8 cellular contexts compared by ENCODE assay signal in genomic region chr6:24775520-24776058, GRCh38. TPM values are rescaled to one million over a fixed set of nuclear protein-coding genes. Genes with fewer than 3 reads are reported as not detected.
DNase-seq lines count a peak whose midpoint lies in the region; ATAC-seq, FAIRE-seq and TF ChIP-seq lines count a peak whose summit lies in the region.

No MANE protein-coding gene starts in this region.

- peak overlapping the region; percentile 95 to 98 for H3K4me3 ChIP-seq in CD4-positive, alpha-beta memory T cell (ENCODE audit: low read length in 2 of 2)
- H3K4me3 ChIP-seq in GM23338: peak overlapping the region; percentile 88
- peak overlapping the region; percentile 58 to 99 (median 90) for H3K4me3 ChIP-seq in Peyer's patch
- H3K4me3 ChIP-seq in breast epithelium: peak overlapping the region; percentile 97 to 99 (median 99)
- H3K4me3 ChIP-seq in left lung: peak overlapping the region; percentile 86 to 98

- DNase-seq in CD4-positive, alpha-beta memory T cell: peak in 1 of 5 donors; percentile 58
- no peak for DNase-seq in GM23338 (ENCODE audit: low spot score)
- peak in 1 of 3 donors; percentile 25 for DNase-seq in Peyer's patch
- DNase-seq in breast epithelium (ENCODE audit: low spot score in 2 of 2): no peak
- no peak for DNase-seq in left lung
- no peak for DNase-seq in substantia nigra (lab: John Stamatoyannopoulos, UW)
- no peak for DNase-seq in NCI-H2107 (lab: John Stamatoyannopoulos, UW)
- no peak for DNase-seq in GM12892 (ENCODE audit: insufficient read length)

- TF ChIP-seq CTCF in GM23338 (conservative IDR thresholded peaks at IDR 0.05; ENCODE audit: low read depth in 2 of 2): no peak
- TF ChIP-seq CTCF in Peyer's patch (IDR thresholded peaks at IDR 0.05): no peak
- TF ChIP-seq CTCF in breast epithelium (IDR thresholded peaks at IDR 0.05): no peak
- TF ChIP-seq CTCF in left lung (IDR thresholded peaks at IDR 0.05): no peak

- no peak overlapping the region; the same call in 1 of the 2 replicates for H2AFZ ChIP-seq in GM23338

- no peaks in the 10 kb centered on the region for H3F3A ChIP-seq in GM23338 (replicated peaks; ENCODE audit: low read depth)

- H3K27me3 Mint-ChIP-seq in CD4-positive, alpha-beta memory T cell: no peaks in the 10 kb centered on the region
- H3K27me3 Mint-ChIP-seq in GM23338 (ENCODE audit: insufficient read depth, low read depth, poor library complexity): peaks cover 8% of the 10 kb centered on the region

- no peaks in the 10 kb centered on the region for H3K27me3 ChIP-seq in CD4-positive, alpha-beta memory T cell (ENCODE audit: insufficient read depth, low read length)
- H3K27me3 ChIP-seq in GM23338 (ENCODE audit: insufficient read depth): no peaks in the 10 kb centered on the region
- no peaks in the 10 kb centered on the region for H3K27me3 ChIP-seq in Peyer's patch
- no peaks in the 10 kb centered on the region for H3K27me3 ChIP-seq in breast epithelium
- no peaks in the 10 kb centered on the region for H3K27me3 ChIP-seq in left lung

- POLR2A ChIA-PET in CD4-positive, alpha-beta memory T cell (lab: Charles Lee; ENCODE audit: partially characterized antibody): interaction anchor here (0.8 to 2.6 kb wide), 10 partner anchors 9 to 295 kb away, joined by 3 to 29 read pairs (median 6); partner anchors contain the start of genes ACOT13, ALDH5A1, C6orf62 and TDP2

- CTCF ChIA-PET in CD4-positive, alpha-beta memory T cell (lab: Charles Lee; ENCODE audit: partially characterized antibody): interaction anchor here (0.7 to 2.6 kb wide), 5 partner anchors 8 to 192 kb away, joined by 3 to 6 read pairs (median 3); partner anchors contain the start of gene C6orf62

- TF ChIP-seq POLR2A in Peyer's patch (IDR thresholded peaks at IDR 0.05) (no peak), breast epithelium (IDR thresholded peaks at IDR 0.05) (no peak), GM12892 (IDR thresholded peaks at IDR 0.05; ENCODE audit: low read depth, low read length) (no peak)

- H3K9me3 Mint-ChIP-seq in CD4-positive, alpha-beta memory T cell: no peaks in the 10 kb centered on the region
- H3K9me3 Mint-ChIP-seq in GM23338: no peaks in the 10 kb centered on the region

- no peaks in the 10 kb centered on the region for H3K36me3 ChIP-seq in CD4-positive, alpha-beta memory T cell (ENCODE audit: insufficient read depth, low read length)
- H3K36me3 ChIP-seq in GM23338 (ENCODE audit: insufficient read depth) (no peaks in the 10 kb centered on the region; the same call in 1 of the 2 replicates), Peyer's patch (peaks cover 0 to 3% (median 0%) of the 10 kb centered on the region in 3 donors), breast epithelium (no peaks in the 10 kb centered on the region), left lung (no peaks in the 10 kb centered on the region)

- peak overlapping the region; percentile 98 to 99 (median 99) for H3K4me3 Mint-ChIP-seq in CD4-positive, alpha-beta memory T cell
- H3K4me3 Mint-ChIP-seq in GM23338: peak overlapping the region; percentile 99

- H3K4me1 Mint-ChIP-seq in CD4-positive, alpha-beta memory T cell: peaks cover 18 to 34% (median 21%) of the 10 kb centered on the region in 4 donors
- H3K4me1 Mint-ChIP-seq in GM23338: peaks cover 17% of the 10 kb centered on the region; the same call in 2 of the 3 replicates

- H3K4me2 ChIP-seq in GM23338: peak overlapping the region; percentile 95

- peak overlapping the region; percentile 85 to 98 (median 98) for H3K27ac Mint-ChIP-seq in CD4-positive, alpha-beta memory T cell
- peak overlapping the region; percentile 93 for H3K27ac Mint-ChIP-seq in GM23338

- H3K36me3 Mint-ChIP-seq in CD4-positive, alpha-beta memory T cell: peaks cover 0 to 15% of the 10 kb centered on the region in 2 donors
- peaks cover 34% of the 10 kb centered on the region for H3K36me3 Mint-ChIP-seq in GM23338 (ENCODE audit: low read depth)

- peaks cover 27% of the 10 kb centered on the region for H4K20me1 ChIP-seq in GM23338 (replicated peaks; ENCODE audit: insufficient read depth)

- intact Hi-C loops in CD4-positive, alpha-beta memory T cell (cut with micrococcal nuclease): loop anchor here (1.0 to 2.0 kb wide), 3 partner anchors 54 to 243 kb away; partner anchors contain the start of genes ACOT13 and TDP2
- intact Hi-C loops in breast epithelium (cut with DNase I; ENCODE audit: low total_unique reads): no loop called here
- intact Hi-C loops in left lung (cut with DNase I): no loop called here

- H3K9me3 ChIP-seq in CD4-positive, alpha-beta memory T cell (ENCODE audit: control insufficient read depth in 1 of 2, low read length in 2 of 2): no peaks in the 10 kb centered on the region
- H3K9me3 ChIP-seq in Peyer's patch (no peaks in the 10 kb centered on the region), breast epithelium (no peaks in the 10 kb centered on the region), left lung (no peaks in the 10 kb centered on the region)

- peak overlapping the region; percentile 85 for H3K27ac ChIP-seq in CD4-positive, alpha-beta memory T cell (ENCODE audit: low read depth, low read length)
- 0 out of 2 replicates have a peak overlapping the region, but pooled peaks have one; percentile 24 for H3K27ac ChIP-seq in GM23338 (ENCODE audit: low read depth)
- H3K27ac ChIP-seq in Peyer's patch: peak overlapping the region; percentile 80 to 99 (median 98)
- H3K27ac ChIP-seq in breast epithelium: peak overlapping the region; percentile 92 to 97
- H3K27ac ChIP-seq in left lung: peak overlapping the region; percentile 90 to 94
- H3K27ac ChIP-seq in substantia nigra (ENCODE audit: low read depth, low read length, poor library complexity, severe bottlenecking): peak overlapping the region; percentile 95

- ATAC-seq in GM23338 (no peak), left lung (peak; percentile 7)

- peaks cover 31% of the 10 kb centered on the region for H3K4me1 ChIP-seq in CD4-positive, alpha-beta memory T cell (ENCODE audit: insufficient read depth, low read length)
- H3K4me1 ChIP-seq in GM23338 (ENCODE audit: insufficient read depth) (peaks cover 13% of the 10 kb centered on the region), Peyer's patch (peaks cover 0 to 17% (median 1%) of the 10 kb centered on the region in 4 donors), breast epithelium (no peaks in the 10 kb centered on the region), left lung (peaks cover 13 to 35% of the 10 kb centered on the region in 2 donors)

- H3K9me2 ChIP-seq in GM23338 (ENCODE audit: insufficient read depth): no peaks in the 10 kb centered on the region

- peaks cover 54% of the 10 kb centered on the region for H3K79me2 ChIP-seq in GM23338 (replicated peaks; ENCODE audit: insufficient read depth)

- no peak for FAIRE-seq in GM12892 (lab: Jason Lieb, UNC)

TF ChIP-seq in GM23338, 12 proteins besides CTCF, POLR2A, EP300 and RAD21 (continues in another document):
- TF ChIP-seq EZH2phosphoT487 (IDR thresholded peaks at IDR 0.05; ENCODE audit: unreplicated experiment) (no peak), REST (IDR thresholded peaks at IDR 0.05; ENCODE audit: unreplicated experiment) (no peak)

RNA-seq across cellular contexts. Expression of gene GMNN, which starts 0.9 kb away (rescaled TPM):
- 1 to 10 TPM; 6.1 to 6.7 TPM for total RNA-seq in CD4-positive, alpha-beta memory T cell
- 1 to 10 TPM; 3.4 to 3.6 TPM for polyA plus RNA-seq in CD4-positive, alpha-beta memory T cell
- 88.2 and 89.1 TPM in 2 replicates for total RNA-seq in GM23338 (2014; rRNA removed; shearing (Covaris generic))
- polyA plus RNA-seq in GM23338 (2016; fragmentation: Nextera tagmentation; extraction: Ambion mirVana): 183 and 202 TPM in 2 replicates
- total RNA-seq in Peyer's patch (10 to 100 TPM in 3 of 4 donors, 1 to 10 TPM in 1; 8.2 to 24.8 (median 16.3) TPM), breast epithelium (10 to 100 TPM in 2 of 3 donors, 1 to 10 TPM in 1; 8.5 to 42.1 (median 27.2) TPM), left lung (10 to 100 TPM; 19.6 to 25.0 TPM)
- polyA plus RNA-seq in GM12892 (2012; ENCODE audit: missing spikeins): 56.7 TPM

RNA-seq across cellular contexts. Expression of gene ARMH2, which starts 23.1 kb away (rescaled TPM):
- 1 to 10 TPM; 3.1 to 4.7 TPM for total RNA-seq in CD4-positive, alpha-beta memory T cell
- polyA plus RNA-seq in CD4-positive, alpha-beta memory T cell: under 1 TPM in 1 of 2 donors, not detected in 1; 0.55 TPM
- not detected in 2 replicates for total RNA-seq in GM23338 (2014; rRNA removed; shearing (Covaris generic))
- polyA plus RNA-seq in GM23338 (2016; fragmentation: Nextera tagmentation; extraction: Ambion mirVana): not detected in 2 replicates
- total RNA-seq in Peyer's patch (not detected), breast epithelium (not detected), left lung (under 1 TPM in 1 of 2 donors, not detected in 1; 0.50 TPM)
- polyA plus RNA-seq in GM12892 (2012; ENCODE audit: missing spikeins): not detected

RNA-seq across cellular contexts. Expression of gene C6orf62, which starts 56.6 kb away (rescaled TPM):
- 100 to 1,000 TPM; 173 to 176 TPM for total RNA-seq in CD4-positive, alpha-beta memory T cell
- polyA plus RNA-seq in CD4-positive, alpha-beta memory T cell: 100 to 1,000 TPM in 1 of 2 donors, 10 to 100 TPM in 1; 90.1 to 125 TPM
- 78.4 and 79.9 TPM in 2 replicates for total RNA-seq in GM23338 (2014; rRNA removed; shearing (Covaris generic))
- polyA plus RNA-seq in GM23338 (2016; fragmentation: Nextera tagmentation; extraction: Ambion mirVana): 63.1 and 66.7 TPM in 2 replicates
- total RNA-seq in Peyer's patch (10 to 100 TPM; 48.7 to 74.8 (median 59.4) TPM), breast epithelium (10 to 100 TPM; 57.0 to 86.1 (median 66.1) TPM), left lung (100 to 1,000 TPM; 132 to 144 TPM)
- 86.2 TPM for polyA plus RNA-seq in GM12892 (2012; ENCODE audit: missing spikeins)

Comparison
In these comparisons a context has a peak if more than half of its experiments do, and no peak if none do; other contexts are left out.
1. H3K27ac ChIP-seq: peak in every context shown above with its lines; median percentile 98 in Peyer's patch; 95 in substantia nigra; 94 in breast epithelium; 92 in left lung; 85 in CD4-positive, alpha-beta memory T cell; 24 in GM23338.